ENCODE assay signal across 26 cellular contexts in genomic region chr10:133154996-133155778, GRCh38. TPM values are rescaled to one million over a fixed set of nuclear protein-coding genes. Genes with fewer than 3 reads are reported as not detected.
DNase-seq lines count a peak whose midpoint lies in the region; ATAC-seq, FAIRE-seq and TF ChIP-seq lines count a peak whose summit lies in the region.
"Had no signal": no experiment of that assay in that cellular context is flagged by ENCODE, and none has a peak within 500 bp of the region (broad histone marks: within the 10 kb centered on the region; RNA-seq: fewer than 3 reads in every experiment).

No MANE protein-coding gene starts in this region.

- H3K36me3 Mint-ChIP-seq in CD14-positive monocyte = no peaks in the 10 kb centered on the region
- H3K36me3 Mint-ChIP-seq in CD4-positive, alpha-beta T cell (ENCODE audit: low read depth) = no peaks in the 10 kb centered on the region
- H3K36me3 Mint-ChIP-seq: CD8-positive, alpha-beta memory T cell; IgD-negative memory B cell had no signal

- intact Hi-C loops in CD14-positive monocyte (cut with micrococcal nuclease) = no loop called here
- intact Hi-C loops in K562 (cut with micrococcal nuclease) = no loop called here
- intact Hi-C loops in CD4-positive, alpha-beta T cell (cut with DNase I, micrococcal nuclease) = no loop called here

- H2AFZ ChIP-seq in K562 (ENCODE audit: low read depth, low read length) = no peak overlapping the region
- H2AFZ ChIP-seq: GM23338 had no signal

- no peaks in the 10 kb centered on the region for H3K79me2 ChIP-seq in K562 (ENCODE audit: control insufficient read depth, insufficient read depth, low read length)

- no peak for ATAC-seq in K562
- ATAC-seq in omental fat pad (ENCODE audit: low FRiP score) = no peak
- no peak for ATAC-seq in CD4-positive, alpha-beta T cell (ENCODE audit: poor library complexity)
- ATAC-seq: A549, GM23338 had no signal

- POLR2A ChIA-PET in K562 (lab: Yijun Ruan, JAX) = no interaction called here
- POLR2A ChIA-PET in CD4-positive, alpha-beta T cell (lab: Charles Lee) = no interaction called here

- FAIRE-seq in K562 (lab: Jason Lieb, UNC) (no peak), RCC 7860 (lab: Jason Lieb, UNC) (no peak)
- FAIRE-seq: A549, GM12891 had no signal

- no peak for TF ChIP-seq RAD21 in K562 (CRISPR knock-in tag; conservative IDR thresholded peaks at IDR 0.05 in 1 of 2, IDR thresholded peaks at IDR 0.05 in 1 of 2)

- H3K9me3 ChIP-seq in K562 (replicated peaks; ENCODE audit: control insufficient read depth, insufficient read depth, low read depth, low read length) = no peaks in the 10 kb centered on the region; the same call in 1 of the 2 replicates
- H3K9me3 ChIP-seq in CD4-positive, alpha-beta T cell (ENCODE audit: control insufficient read depth, low read length) = no peaks in the 10 kb centered on the region
- H3K9me3 ChIP-seq: A549, SK-N-SH had no signal

- H3K36me3 ChIP-seq in K562 (ENCODE audit: control insufficient read depth, insufficient read depth, low read length) = no peaks in the 10 kb centered on the region

- TF ChIP-seq POLR2A in K562 (conservative IDR thresholded peaks at IDR 0.05) = no peak

- peak; percentile 22 for DNase-seq in CD14-positive monocyte (ENCODE audit: low spot score)
- DNase-seq in K562 (ENCODE audit: extremely low read depth in 1 of 4, low spot score in 3 of 4) = no peak
- peak; percentile 1 for DNase-seq in iPS-NIHi11 (ENCODE audit: low spot score)
- DNase-seq in omental fat pad (ENCODE audit: low spot score) = peak; percentile 14
- no peak for DNase-seq in COLO829 (ENCODE audit: low spot score)
- DNase-seq in anterior cingulate cortex (lab: John Stamatoyannopoulos, UW) = no peak
- no peak for DNase-seq in CD4-positive, alpha-beta T cell
- DNase-seq in RCC 7860 (ENCODE audit: low spot score) = no peak
- DNase-seq: C1 segment of cervical spinal cord; Calu3; CD8-positive, alpha-beta memory T cell; DMS79 treated with DMSO at 0.1 percent for 48 hours; GF-D8; HCEC 1CT; NCI-H1048; NCI-H1417; NCI-H1930; NCI-H446 treated with DMSO at 0.1 percent for 48 hours; NCI-H526; NCI-H82; SK-N-SH; SW 1271 had no signal

- H3K27me3 Mint-ChIP-seq in CD14-positive monocyte (ENCODE audit: low read depth in 3 of 3) = peaks cover 27 to 41% (median 28%) of the 10 kb centered on the region in 3 donors
- peaks cover 17% of the 10 kb centered on the region for H3K27me3 Mint-ChIP-seq in CD4-positive, alpha-beta T cell

- peaks cover 8 to 24% of the 10 kb centered on the region in 2 experiments; a peak in 3 of 5 replicates for H3K27me3 ChIP-seq in K562 (ENCODE audit: control insufficient read depth in 2 of 2, insufficient read depth in 2 of 2, low read length in 2 of 2)
- H3K27me3 ChIP-seq in CD4-positive, alpha-beta T cell (ENCODE audit: control insufficient read depth, insufficient read depth, low read length) = peaks cover 11% of the 10 kb centered on the region

- no peak overlapping the region for H3K27ac Mint-ChIP-seq in CD14-positive monocyte
- no peak overlapping the region for H3K27ac Mint-ChIP-seq in CD4-positive, alpha-beta T cell
- H3K27ac Mint-ChIP-seq: GM23338, IgD-negative memory B cell had no signal

- TF ChIP-seq CTCF in CD14-positive monocyte (IDR thresholded peaks at IDR 0.05) (no peak), K562 (IDR thresholded peaks at IDR 0.05 in 2 of 3, conservative IDR thresholded peaks at IDR 0.05 in 1 of 3; ENCODE audit: insufficient read depth in 2 of 3, low read depth in 1 of 3, low read length in 3 of 3) (no peak), omental fat pad (IDR thresholded peaks at IDR 0.05) (no peak)
- no peak for TF ChIP-seq CTCF in CD4-positive, alpha-beta T cell (IDR thresholded peaks at IDR 0.05)

- peaks cover 0 to 5% (median 2%) of the 10 kb centered on the region in 7 donors for H3K9me3 Mint-ChIP-seq in CD14-positive monocyte
- H3K9me3 Mint-ChIP-seq in CD4-positive, alpha-beta T cell = no peaks in the 10 kb centered on the region

- H3K9ac ChIP-seq in K562 (ENCODE audit: insufficient read depth in 1 of 2, low read depth in 2 of 2, low read length in 2 of 2) = no peak overlapping the region
- H3K9ac ChIP-seq: SK-N-SH had no signal

- 5% methylated on average over 21 of the region's 30 CpGs for WGBS in K562 (ENCODE audit: insufficient coverage, low coverage, missing lambda C conversion rate)

- CTCF ChIA-PET in K562 (lab: Yijun Ruan, JAX; ENCODE audit: low intra/inter-chr PET ratio) = no interaction called here
- CTCF ChIA-PET in CD4-positive, alpha-beta T cell (lab: Charles Lee) = no interaction called here

- no peak overlapping the region for H3K4me3 ChIP-seq in K562
- H3K4me3 ChIP-seq: A549, GM23338 had no signal

- in situ Hi-C loops in K562 (cut with MboI) = no loop called here

- H3K27ac ChIP-seq in K562 (ENCODE audit: extremely low read depth, low read depth, low read length) = no peak overlapping the region
- no peak overlapping the region for H3K27ac ChIP-seq in CD4-positive, alpha-beta T cell (ENCODE audit: low read depth, low read length)
- H3K27ac ChIP-seq: A549 had no signal

- no peaks in the 10 kb centered on the region for H3K9me1 ChIP-seq in K562 (ENCODE audit: control insufficient read depth, insufficient read depth, low read length)

- no peak overlapping the region for H3K4me3 Mint-ChIP-seq in CD14-positive monocyte
- H3K4me3 Mint-ChIP-seq in CD4-positive, alpha-beta T cell = no peak overlapping the region
- H3K4me3 Mint-ChIP-seq: GM23338, IgD-negative memory B cell had no signal

- no peaks in the 10 kb centered on the region for H3K4me1 Mint-ChIP-seq in CD14-positive monocyte
- H3K4me1 Mint-ChIP-seq in CD4-positive, alpha-beta T cell (ENCODE audit: low read depth) = no peaks in the 10 kb centered on the region
- H3K4me1 Mint-ChIP-seq: CD8-positive, alpha-beta memory T cell; IgD-negative memory B cell had no signal

- BruUV-seq in K562 (replicated peaks; lab: Mats Ljungman, UMichigan) = no TSS peak

- H3K4me2 ChIP-seq in K562 (ENCODE audit: insufficient read depth, low read length) = no peak overlapping the region
- H3K4me2 ChIP-seq: A549, GM23338, SK-N-SH had no signal

- no peaks in the 10 kb centered on the region; the same call in 1 of the 2 replicates for H4K20me1 ChIP-seq in K562 (replicated peaks; ENCODE audit: control insufficient read depth, insufficient read depth, low read length)

- peaks cover 0 to 21% of the 10 kb centered on the region in 2 experiments; a peak in 2 of 5 replicates for H3K4me1 ChIP-seq in K562 (replicated peaks in 1 of 2; ENCODE audit: control insufficient read depth in 2 of 2, insufficient read depth in 2 of 2, low read length in 2 of 2)

- no peak for TF ChIP-seq EP300 in K562 (IDR thresholded peaks at IDR 0.05; ENCODE audit: low read length)

TF ChIP-seq in K562, 482 proteins besides CTCF, POLR2A, EP300 and RAD21:
- TF ChIP-seq CREM (IDR thresholded peaks at IDR 0.05; ENCODE audit: low read depth) (0 out of 2 replicates have a peak, but pooled peaks have one; percentile 5), SPI1 (IDR thresholded peaks at IDR 0.05; ENCODE audit: borderline replicate concordance, low read depth, low read length) (no peak), HMBOX1 (IDR thresholded peaks at IDR 0.05) (no peak), SAFB (IDR thresholded peaks at IDR 0.05; ENCODE audit: borderline replicate concordance, low read depth, low read length) (no peak), ZNF274 (IDR thresholded peaks at IDR 0.05; ENCODE audit: borderline replicate concordance, low read depth, low read length) (no peak)
- TF ChIP-seq, protein P1, sequence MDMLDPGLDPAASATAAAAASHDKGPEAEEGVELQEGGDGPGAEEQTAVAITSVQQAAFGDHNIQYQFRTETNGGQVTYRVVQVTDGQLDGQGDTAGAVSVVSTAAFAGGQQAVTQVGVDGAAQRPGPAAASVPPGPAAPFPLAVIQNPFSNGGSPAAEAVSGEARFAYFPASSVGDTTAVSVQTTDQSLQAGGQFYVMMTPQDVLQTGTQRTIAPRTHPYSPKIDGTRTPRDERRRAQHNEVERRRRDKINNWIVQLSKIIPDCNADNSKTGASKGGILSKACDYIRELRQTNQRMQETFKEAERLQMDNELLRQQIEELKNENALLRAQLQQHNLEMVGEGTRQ (CRISPR knock-in tag; IDR thresholded peaks at IDR 0.05) = no peak

RNA-seq across cellular contexts. Expression of gene KNDC1, which starts 4.8 kb away (rescaled TPM):
- under 1 TPM in 1 of 2 donors, not detected in 1; 0.22 TPM for polyA plus RNA-seq in CD14-positive monocyte
- 0.86 TPM in 1 of 2 replicates, not detected in the other for total RNA-seq in K562 (2011; cell fraction: chromatin; rRNA removed; ENCODE audit: low replicate concordance)
- 1.5 and 1.8 TPM in 2 replicates for total RNA-seq in K562 (2011; cell fraction: nucleolus; rRNA removed)
- total RNA-seq in K562 (2011; cell fraction: nucleoplasm; rRNA removed) = 2.1 TPM in 1 of 2 replicates, not detected in the other
- under 0.01 TPM in 1 of 2 replicates, not detected in the other for total RNA-seq in K562 (2014; rRNA removed)
- not detected in 2 replicates for total RNA-seq in K562 (2014; rRNA removed; fragmentation: Illumina TruSeq; extraction: Trizol)
- total RNA-seq in K562 (2015; rRNA removed; fragmentation: Illumina TruSeq; extraction: Trizol) = not detected in 2 replicates
- total RNA-seq in K562 (2021) = 0.11 TPM in 1 of 2 replicates, not detected in the other
- 0.20 and 0.26 TPM in 2 replicates for polyA plus RNA-seq in K562 (2011; rRNA removed)
- 0.04 and 0.18 TPM in 2 replicates for polyA plus RNA-seq in K562 (2011; cell fraction: cytosol; rRNA removed)
- 0.52 and 2.3 TPM in 2 replicates for polyA plus RNA-seq in K562 (2011; cell fraction: nucleus; rRNA removed)
- polyA plus RNA-seq in K562 (2012) = 0.07 and 1.1 TPM in 2 replicates
- polyA plus RNA-seq in K562 (2014; fragmentation: Illumina TruSeq; extraction: Trizol) = not detected in 2 replicates
- polyA plus RNA-seq in K562 (2014; fragmentation: Nextera tagmentation; extraction: Ambion mirVana) = not detected
- polyA plus RNA-seq in K562 (2014; rRNA removed) = 0.07 TPM in 1 of 2 replicates, not detected in the other
- polyA minus RNA-seq in K562 (2011; rRNA and poly(A)+ RNA removed) = not detected in 2 replicates
- polyA minus RNA-seq in K562 (2011; cell fraction: cytosol; rRNA and poly(A)+ RNA removed) = not detected in 2 replicates
- polyA minus RNA-seq in K562 (2011; cell fraction: nucleus; rRNA and poly(A)+ RNA removed) = 0.11 and 0.27 TPM in 2 replicates
- 1 to 10 TPM in 3 of 4 donors, under 1 TPM in 1; 0.16 to 7.7 (median 1.7) TPM for total RNA-seq in omental fat pad
- not detected for total RNA-seq in CD4-positive, alpha-beta T cell
- total RNA-seq: CD8-positive, alpha-beta memory T cell had no signal

Comparison
In these comparisons a context has a peak if more than half of its experiments do, and no peak if none do; other contexts are left out.
1. DNase-seq: peak in CD14-positive monocyte (single experiment), iPS-NIHi11 (single experiment) and omental fat pad (single experiment); none in K562 (0 of 4), COLO829 (single experiment), anterior cingulate cortex (0 of 58), CD4-positive, alpha-beta T cell (0 of 10) and RCC 7860 (single experiment).